Comparison of ENCODE assay signal across 11 cellular contexts in genomic region chr5:119329701-119330100, GRCh38. TPM values are rescaled to one million over a fixed set of nuclear protein-coding genes. Genes with fewer than 3 reads are reported as not detected.
DNase-seq lines count a peak whose midpoint lies in the region; ATAC-seq and TF ChIP-seq lines count a peak whose summit lies in the region.
"Had no signal": no experiment of that assay in that cellular context is flagged by ENCODE, and none has a peak within 500 bp of the region (broad histone marks: within the 10 kb centered on the region; RNA-seq: fewer than 3 reads in every experiment).

No MANE protein-coding gene starts in this region.

- peaks cover 32% of the 10 kb centered on the region for H3K36me3 Mint-ChIP-seq in activated T-cell treated with anti-CD3 and anti-CD28 coated beads, Interleukin-2, amount 50 U/mL, for 24 hours (ENCODE audit: low read depth)
- H3K36me3 Mint-ChIP-seq in activated CD8-positive, alpha-beta T cell treated with anti-CD3 and anti-CD28 coated beads for 36 hours (ENCODE audit: low read depth), result peaks cover 31% of the 10 kb centered on the region
- H3K36me3 Mint-ChIP-seq in immature natural killer cell, result no peaks in the 10 kb centered on the region

- H3K27ac ChIP-seq in subcutaneous abdominal adipose tissue (ENCODE audit: low read depth, low read length), result peak overlapping the region; percentile 84

- H3K9me3 Mint-ChIP-seq in activated T-cell treated with anti-CD3 and anti-CD28 coated beads, Interleukin-2, amount 50 U/mL, for 24 hours, result no peaks in the 10 kb centered on the region
- no peaks in the 10 kb centered on the region for H3K9me3 Mint-ChIP-seq in activated CD8-positive, alpha-beta T cell treated with anti-CD3 and anti-CD28 coated beads for 36 hours
- no peaks in the 10 kb centered on the region for H3K9me3 Mint-ChIP-seq in immature natural killer cell

- intact Hi-C loops in activated CD8-positive, alpha-beta T cell treated with anti-CD3 and anti-CD28 coated beads for 36 hours (cut with micrococcal nuclease), result loop anchor here (2.0 to 5.0 kb wide), 3 partner anchors 13 to 52 kb away; no protein-coding TSS in a partner anchor

- H3K4me1 ChIP-seq in subcutaneous abdominal adipose tissue (ENCODE audit: control insufficient read depth in 5 of 5, insufficient read depth in 5 of 5, low read length in 5 of 5), result peaks cover 0 to 44% (median 34%) of the 10 kb centered on the region in 5 donors

- ATAC-seq in activated CD8-positive, alpha-beta T cell treated with anti-CD3 and anti-CD28 coated beads for 36 hours, result no peak
- ATAC-seq in HG03175 (IDR thresholded peaks at IDR 0.05; ENCODE audit: unreplicated experiment), result no peak
- ATAC-seq: GM12878, PC-3 had no signal

- POLR2A ChIA-PET in activated CD8-positive, alpha-beta T cell treated with anti-CD3 and anti-CD28 coated beads for 36 hours (lab: Charles Lee), result interaction anchor here (0.8 to 3.8 kb wide), 14 partner anchors 9 to 71 kb away, joined by 3 to 16 read pairs (median 6); partner anchors contain the start of gene TNFAIP8
- POLR2A ChIA-PET in HEK293T (lab: Yijun Ruan, JAX), result no interaction called here

- CTCF ChIA-PET in activated CD8-positive, alpha-beta T cell treated with anti-CD3 and anti-CD28 coated beads for 36 hours (lab: Charles Lee), result interaction anchor here (0.6 to 1.3 kb wide), 6 partner anchors 12 to 259 kb away, joined by 3 to 7 read pairs (median 4); partner anchors contain the start of gene DMXL1
- CTCF ChIA-PET in HEK293T (lab: Yijun Ruan, JAX), result interaction anchor here (0.8 kb wide), 1 partner anchor 81 kb away, joined by 3 read pairs; no protein-coding TSS in a partner anchor

- H3K4me3 Mint-ChIP-seq in activated T-cell treated with anti-CD3 and anti-CD28 coated beads, Interleukin-2, amount 50 U/mL, for 24 hours, result peak overlapping the region; percentile 27
- H3K4me3 Mint-ChIP-seq in activated CD8-positive, alpha-beta T cell treated with anti-CD3 and anti-CD28 coated beads for 36 hours, result peak overlapping the region; percentile 47
- peak overlapping the region; percentile 68 to 86 (median 74) for H3K4me3 Mint-ChIP-seq in immature natural killer cell

- no peak overlapping the region for H3K9ac ChIP-seq in subcutaneous abdominal adipose tissue (ENCODE audit: low read length in 5 of 5)

- no peaks in the 10 kb centered on the region for H3K27me3 ChIP-seq in subcutaneous abdominal adipose tissue (ENCODE audit: control insufficient read depth in 5 of 5, insufficient read depth in 4 of 5, low read length in 5 of 5)

- DNase-seq in activated T-cell treated with anti-CD3 and anti-CD28 coated beads, Interleukin-2, amount 50 U/mL, for 24 hours, result no peak
- DNase-seq in activated T-cell treated with anti-CD3 and anti-CD28 coated beads for 4 hours (no peak), immature natural killer cell (no peak), AG08395 (ENCODE audit: low spot score) (no peak), HEK293T (ENCODE audit: extremely low spot score) (no peak)
- DNase-seq in activated CD8-positive, alpha-beta T cell treated with anti-CD3 and anti-CD28 coated beads for 36 hours, result no peak
- DNase-seq: DMS79, PC-3 had no signal

- H3K4me3 ChIP-seq in subcutaneous abdominal adipose tissue (ENCODE audit: low read depth in 1 of 5, low read length in 5 of 5), result no peak overlapping the region
- H3K4me3 ChIP-seq: GM12878 had no signal

- no peaks in the 10 kb centered on the region for H3K9me3 ChIP-seq in subcutaneous abdominal adipose tissue (ENCODE audit: control insufficient read depth in 5 of 5, low read length in 5 of 5)

- no peaks in the 10 kb centered on the region for H3K27me3 Mint-ChIP-seq in activated T-cell treated with anti-CD3 and anti-CD28 coated beads, Interleukin-2, amount 50 U/mL, for 24 hours
- no peaks in the 10 kb centered on the region for H3K27me3 Mint-ChIP-seq in activated CD8-positive, alpha-beta T cell treated with anti-CD3 and anti-CD28 coated beads for 36 hours
- H3K27me3 Mint-ChIP-seq in immature natural killer cell (ENCODE audit: low read depth in 3 of 3), result peaks cover 0 to 6% (median 0%) of the 10 kb centered on the region in 3 donors

- H3K4me1 Mint-ChIP-seq in activated T-cell treated with anti-CD3 and anti-CD28 coated beads, Interleukin-2, amount 50 U/mL, for 24 hours (ENCODE audit: low read depth), result peaks cover 94% of the 10 kb centered on the region
- H3K4me1 Mint-ChIP-seq in activated CD8-positive, alpha-beta T cell treated with anti-CD3 and anti-CD28 coated beads for 36 hours (ENCODE audit: low read depth), result peaks cover 91% of the 10 kb centered on the region
- peaks cover 89 to 97% of the 10 kb centered on the region in 2 donors for H3K4me1 Mint-ChIP-seq in immature natural killer cell

- TF ChIP-seq CTCF in activated CD8-positive, alpha-beta T cell treated with anti-CD3 and anti-CD28 coated beads for 36 hours (IDR thresholded peaks at IDR 0.05), result no peak

- peak overlapping the region; percentile 97 for H3K27ac Mint-ChIP-seq in activated T-cell treated with anti-CD3 and anti-CD28 coated beads, Interleukin-2, amount 50 U/mL, for 24 hours
- peak overlapping the region; percentile 95 for H3K27ac Mint-ChIP-seq in activated CD8-positive, alpha-beta T cell treated with anti-CD3 and anti-CD28 coated beads for 36 hours
- peak overlapping the region; percentile 82 to 96 (median 92) for H3K27ac Mint-ChIP-seq in immature natural killer cell

- no peaks in the 10 kb centered on the region for H3K36me3 ChIP-seq in subcutaneous abdominal adipose tissue (ENCODE audit: control insufficient read depth in 5 of 5, insufficient read depth in 5 of 5, low read length in 5 of 5)

TF ChIP-seq in HEK293T, 16 proteins besides CTCF, POLR2A, EP300 and RAD21:
- TF ChIP-seq ELF4 (IDR thresholded peaks at IDR 0.05) (no peak), ZNF384 (IDR thresholded peaks at IDR 0.05) (no peak)

RNA-seq across cellular contexts. Expression of gene TNFAIP8, which starts 26.1 kb away (rescaled TPM):
- 100 to 1,000 TPM; 135 to 141 TPM for total RNA-seq in activated CD8-positive, alpha-beta T cell treated with anti-CD3 and anti-CD28 coated beads for 36 hours
- 100 to 1,000 TPM in 2 of 3 donors, 10 to 100 TPM in 1; 99.7 to 162 (median 132) TPM for polyA plus RNA-seq in immature natural killer cell
